Comparison of ENCODE assay signal across 21 cellular contexts in genomic region chr22:36929621-36930020, GRCh38. TPM values are rescaled to one million over a fixed set of nuclear protein-coding genes. Genes with fewer than 3 reads are reported as not detected.
A peak's percentile ranks its signal among the peaks of the same experiment; 100 is the strongest.
DNase-seq lines count a peak whose midpoint lies in the region; ATAC-seq and TF ChIP-seq lines count a peak whose summit lies in the region.
"Had no signal": no experiment of that assay in that cellular context is flagged by ENCODE, and none has a peak within 500 bp of the region (broad histone marks: within the 10 kb centered on the region; RNA-seq: fewer than 3 reads in every experiment).

No MANE protein-coding gene starts in this region.

- no peak for TF ChIP-seq CTCF in activated B cell treated with CpG ODN at 0.5 μM for 24 hours (IDR thresholded peaks at IDR 0.05)
- no peak for TF ChIP-seq CTCF in osteoblast (IDR thresholded peaks at IDR 0.05; ENCODE audit: extremely low read depth, low read depth, low read length)

- POLR2A ChIA-PET in activated B cell treated with CpG ODN at 0.5 μM for 24 hours (lab: Charles Lee): interaction anchor here (1.0 to 2.4 kb wide), 3 partner anchors 16 to 73 kb away, joined by 3 to 5 read pairs (median 4); partner anchors contain the start of gene CSF2RB

- peak; percentile 40 for DNase-seq in activated CD8-positive, alpha-beta memory T cell treated with anti-CD3 and anti-CD28 coated beads, Interleukin-2, amount 50 U/mL, for 48 hours
- DNase-seq in activated CD8-positive, alpha-beta memory T cell treated with anti-CD3 and anti-CD28 coated beads, Interleukin-2, amount 50 U/mL, for 4 hours: no peak
- DNase-seq in activated B cell treated with CpG ODN at 0.5 μM for 24 hours (no peak), osteoblast (ENCODE audit: insufficient read length, low spot score, missing footprints) (peak; percentile 63), KG1 (lab: John Stamatoyannopoulos, UW) (no peak), NCI-H1417 (lab: John Stamatoyannopoulos, UW) (no peak)
- DNase-seq: 8988T; Calu3; CD8-positive, alpha-beta memory T cell; KBM-7; NCI-H1105; NCI-H2029 treated with DMSO at 0.1 percent for 48 hours; NCI-H345; NCI-H524; NCI-H774; SJCRH30 had no signal

- CTCF ChIA-PET in activated B cell treated with CpG ODN at 0.5 μM for 24 hours (lab: Charles Lee): no interaction called here

- H3K4me3 ChIP-seq in osteoblast (ENCODE audit: insufficient read depth, low read length): no peak overlapping the region
- H3K4me3 ChIP-seq: HAP-1, SJCRH30 had no signal

- no peaks in the 10 kb centered on the region for H3K9me3 Mint-ChIP-seq in activated B cell treated with CpG ODN at 0.5 μM for 24 hours

- no peak overlapping the region for H3K4me2 ChIP-seq in osteoblast (ENCODE audit: insufficient read depth, low read length)

- H3K27ac ChIP-seq in osteoblast (ENCODE audit: low read depth, low read length): no peak overlapping the region
- H3K27ac ChIP-seq: C4-2B, SJCRH30 had no signal

- no peaks in the 10 kb centered on the region for H3K4me1 Mint-ChIP-seq in activated B cell treated with CpG ODN at 0.5 μM for 24 hours
- H3K4me1 Mint-ChIP-seq: CD8-positive, alpha-beta memory T cell had no signal

- peaks cover 3% of the 10 kb centered on the region for H3K4me1 ChIP-seq in osteoblast (ENCODE audit: insufficient read depth, low read length)
- H3K4me1 ChIP-seq: HAP-1, SJCRH30 had no signal

- peaks cover 91% of the 10 kb centered on the region for H3K36me3 Mint-ChIP-seq in activated B cell treated with CpG ODN at 0.5 μM for 24 hours (ENCODE audit: low read depth)

- peaks cover 23% of the 10 kb centered on the region for H3K27me3 ChIP-seq in osteoblast (ENCODE audit: insufficient read depth, low read length)

- intact Hi-C loops in activated B cell treated with CpG ODN at 0.5 μM for 24 hours (cut with micrococcal nuclease): loop anchor here (10.0 kb wide), 1 partner anchor 45 kb away; no protein-coding TSS in a partner anchor

- no peaks in the 10 kb centered on the region for H3K9me3 ChIP-seq in osteoblast (ENCODE audit: low read depth, low read length)
- H3K9me3 ChIP-seq: HAP-1, SJCRH30 had no signal

- no peaks in the 10 kb centered on the region for H3K27me3 Mint-ChIP-seq in activated B cell treated with CpG ODN at 0.5 μM for 24 hours

- ATAC-seq in activated B cell treated with CpG ODN at 0.5 μM for 24 hours (ENCODE audit: low read depth) (no peak), HG02763 (IDR thresholded peaks at IDR 0.05; ENCODE audit: unreplicated experiment) (no peak)

- H3K27ac Mint-ChIP-seq in activated B cell treated with CpG ODN at 0.5 μM for 24 hours: peak overlapping the region; percentile 24
- H3K27ac Mint-ChIP-seq: CD8-positive, alpha-beta memory T cell had no signal

- H3K36me3 ChIP-seq in osteoblast (ENCODE audit: insufficient read depth, low read length): no peaks in the 10 kb centered on the region
- H3K36me3 ChIP-seq: HAP-1, SJCRH30 had no signal

- no peaks in the 10 kb centered on the region for H3K79me2 ChIP-seq in osteoblast (ENCODE audit: insufficient read depth, low read length)

- no peaks in the 10 kb centered on the region for H4K20me1 ChIP-seq in osteoblast (ENCODE audit: insufficient read depth, low read length)

- no peak overlapping the region for H2AFZ ChIP-seq in osteoblast (ENCODE audit: low read length)

- no peak overlapping the region for H3K4me3 Mint-ChIP-seq in activated B cell treated with CpG ODN at 0.5 μM for 24 hours
- H3K4me3 Mint-ChIP-seq: CD8-positive, alpha-beta memory T cell had no signal

RNA-seq across cellular contexts. Expression of gene CSF2RB, which starts 16.2 kb away (rescaled TPM):
- total RNA-seq in activated B cell treated with CpG ODN at 0.5 μM for 24 hours (141 and 152 TPM in 2 replicates), osteoblast (1.1 and 1.2 TPM in 2 replicates)
- total RNA-seq: Calu3, Daoy, HT1080, SJCRH30 had no signal

Comparison
In these comparisons a context has a peak if more than half of its experiments do, and no peak if none do; other contexts are left out.
1. DNase-seq: peak in activated CD8-positive, alpha-beta memory T cell treated with anti-CD3 and anti-CD28 coated beads, Interleukin-2, amount 50 U/mL, for 48 hours (single experiment) and osteoblast (single experiment); none in activated CD8-positive, alpha-beta memory T cell treated with anti-CD3 and anti-CD28 coated beads, Interleukin-2, amount 50 U/mL, for 4 hours (single experiment), activated B cell treated with CpG ODN at 0.5 μM for 24 hours (single experiment), KG1 (single experiment) and NCI-H1417 (0 of 3).
2. RNA of gene CSF2RB, which starts 16.2 kb away (total RNA-seq): 141 to 152 TPM in activated B cell treated with CpG ODN at 0.5 μM for 24 hours; 1.1 to 1.2 TPM in osteoblast; every median in the first group is over 10 times any median in the second.